Comparison of ENCODE assay signal across 8 cellular contexts in the genomic region with DNA sequence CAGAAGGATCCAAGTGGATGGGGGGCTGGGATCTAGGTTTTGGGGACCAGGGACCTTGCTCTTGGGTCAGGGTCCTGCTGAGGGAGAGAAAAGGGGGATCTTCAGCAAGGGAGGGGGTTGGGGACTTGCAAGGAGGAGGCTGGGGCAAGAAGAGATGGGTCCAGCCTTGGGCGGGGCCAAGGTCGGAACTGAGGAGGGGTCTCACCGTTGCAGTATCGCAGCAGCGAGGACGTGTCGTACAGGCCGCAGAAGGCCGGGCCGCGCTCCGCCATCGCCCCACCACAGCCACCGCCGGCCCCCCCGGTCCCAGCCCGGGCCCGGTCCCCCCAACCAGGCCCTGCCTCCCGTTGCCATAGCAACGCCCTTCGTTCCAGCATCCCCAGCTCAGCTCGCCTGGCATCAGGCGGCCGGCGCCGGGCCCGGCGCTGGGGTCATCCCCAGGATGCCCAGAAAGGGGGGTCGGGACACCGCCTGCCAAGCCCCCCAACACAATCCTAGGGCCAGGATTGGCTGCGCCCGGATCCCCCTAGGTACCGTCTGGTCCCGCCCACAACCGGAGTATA. TPM values are rescaled to one million over a fixed set of nuclear protein-coding genes. Genes with fewer than 3 reads are reported as not detected.
DNase-seq lines count a peak whose midpoint lies in the region; ATAC-seq and TF ChIP-seq lines count a peak whose summit lies in the region.

No MANE protein-coding gene starts in this region.

- H3K4me2 ChIP-seq in skeletal muscle satellite cell (ENCODE audit: low read length), result peak overlapping the region; percentile 82

- no peak for TF ChIP-seq CTCF in HFF-Myc (IDR thresholded peaks at IDR 0.05; ENCODE audit: low read depth, low read length, missing control alignments)
- TF ChIP-seq CTCF in fibroblast of the aortic adventitia (IDR thresholded peaks at IDR 0.05; ENCODE audit: insufficient read depth, low read length), result no peak
- TF ChIP-seq CTCF in GM20000 (IDR thresholded peaks at IDR 0.05; ENCODE audit: extremely low read depth, missing control alignments), result no peak

- H3K4me1 Mint-ChIP-seq in T-cell, result peaks cover 36 to 45% (median 42%) of the 10 kb centered on the region in 3 donors

- H3K27me3 ChIP-seq in skeletal muscle satellite cell (ENCODE audit: control insufficient read depth, insufficient read depth, low read length), result no peaks in the 10 kb centered on the region

- H3K4me1 ChIP-seq in skeletal muscle satellite cell (ENCODE audit: control insufficient read depth, insufficient read depth, low read length), result peaks cover 28% of the 10 kb centered on the region

- no peaks in the 10 kb centered on the region for H3K9me3 ChIP-seq in skeletal muscle satellite cell (replicated peaks; ENCODE audit: low read length)

- CTCF ChIA-PET in T-cell (lab: Charles Lee), result interaction anchor here in 1 of 2 donors (0.6 to 1.8 kb wide), 8 partner anchors 18 to 206 kb away, joined by 3 to 6 read pairs (median 3); a partner anchor contains a TSS

- peak overlapping the region in 1 of 2 donors; percentile 36 for H3K27ac Mint-ChIP-seq in T-cell

- POLR2A ChIA-PET in T-cell (lab: Charles Lee), result interaction anchor here in 1 of 2 donors (1.0 to 1.6 kb wide), 2 partner anchors 23 to 178 kb away, joined by 3 read pairs; a partner anchor contains a TSS

- no peaks in the 10 kb centered on the region for H3K36me3 ChIP-seq in skeletal muscle satellite cell (ENCODE audit: insufficient read depth, low read length)

- H3K36me3 Mint-ChIP-seq in T-cell, result no peaks in the 10 kb centered on the region

- H3K27me3 Mint-ChIP-seq in T-cell, result peaks cover 0 to 4% of the 10 kb centered on the region in 2 donors

- no peaks in the 10 kb centered on the region for H3K9me3 Mint-ChIP-seq in T-cell

- DNase-seq in HFF-Myc (ENCODE audit: extremely low read depth, low read depth) (no peak), T-cell (peak in 1 of 34 experiments; percentile 30), fibroblast of the aortic adventitia (ENCODE audit: low read depth) (no peak), GM20000 (ENCODE audit: low spot score) (no peak)

- H3K9ac ChIP-seq in skeletal muscle satellite cell (ENCODE audit: low read depth, low read length), result no peak overlapping the region

- peak overlapping the region; percentile 73 to 78 (median 75) for H3K4me3 Mint-ChIP-seq in T-cell

- ATAC-seq in T-cell (replicated peaks in 1 of 4), result peak in 1 of 4 experiments; percentile 0
- no peak for ATAC-seq in HG02623 (IDR thresholded peaks at IDR 0.05; ENCODE audit: unreplicated experiment)
- no peak for ATAC-seq in GM19452 (IDR thresholded peaks at IDR 0.05; ENCODE audit: unreplicated experiment)
- ATAC-seq in HG03378 (IDR thresholded peaks at IDR 0.05; ENCODE audit: unreplicated experiment), result no peak

- H3K4me3 ChIP-seq in HFF-Myc (replicated peaks; ENCODE audit: low read depth, low read length) (peak overlapping the region; percentile 27), fibroblast of the aortic adventitia (ENCODE audit: low read depth, low read length) (peak overlapping the region; percentile 40), skeletal muscle satellite cell (ENCODE audit: low read length) (peak overlapping the region; percentile 72)

RNA-seq across cellular contexts. Expression of a gene that starts 6.0 kb away (rescaled TPM):
- 10 to 100 TPM; 63.7 to 90.5 (median 74.1) TPM for total RNA-seq in T-cell
- 9.9 and 23.4 TPM in 2 replicates for total RNA-seq in fibroblast of the aortic adventitia (ENCODE audit: low replicate concordance)
- 19.3 and 25.6 TPM in 2 replicates for total RNA-seq in skeletal muscle satellite cell (2012; rRNA removed)

RNA-seq across cellular contexts. Expression of a gene that starts 22.9 kb away (rescaled TPM):
- 10 to 100 TPM in 1 of 5 donors, 1 to 10 TPM in 4; 6.9 to 10.8 (median 7.1) TPM for total RNA-seq in T-cell
- total RNA-seq in fibroblast of the aortic adventitia (ENCODE audit: low replicate concordance), result 0.57 TPM in 1 of 2 replicates, not detected in the other
- total RNA-seq in skeletal muscle satellite cell (2012; rRNA removed), result not detected in 2 replicates

RNA-seq across cellular contexts. Expression of a gene that starts 43.1 kb away (rescaled TPM):
- total RNA-seq in T-cell (under 1 TPM in 1 of 5 donors, not detected in 4; 0.20 TPM), fibroblast of the aortic adventitia (ENCODE audit: low replicate concordance) (0.16 TPM in 1 of 2 replicates, not detected in the other)
- total RNA-seq in skeletal muscle satellite cell (2012; rRNA removed), result under 0.01 and 0.22 TPM in 2 replicates

RNA-seq across cellular contexts. Expression of a gene that starts 46.6 kb away (rescaled TPM):
- total RNA-seq in T-cell (100 to 1,000 TPM; 375 to 450 (median 395) TPM), fibroblast of the aortic adventitia (ENCODE audit: low replicate concordance) (303 and 325 TPM in 2 replicates)
- 347 and 439 TPM in 2 replicates for total RNA-seq in skeletal muscle satellite cell (2012; rRNA removed)

RNA-seq across cellular contexts. Expression of a gene that starts 47.3 kb away (rescaled TPM):
- total RNA-seq in T-cell (10 to 100 TPM in 3 of 5 donors, 1 to 10 TPM in 2; 5.4 to 13.7 (median 10.3) TPM), fibroblast of the aortic adventitia (ENCODE audit: low replicate concordance) (3.3 and 8.0 TPM in 2 replicates)
- total RNA-seq in skeletal muscle satellite cell (2012; rRNA removed), result 23.8 and 26.1 TPM in 2 replicates
